In the genomic region with DNA sequence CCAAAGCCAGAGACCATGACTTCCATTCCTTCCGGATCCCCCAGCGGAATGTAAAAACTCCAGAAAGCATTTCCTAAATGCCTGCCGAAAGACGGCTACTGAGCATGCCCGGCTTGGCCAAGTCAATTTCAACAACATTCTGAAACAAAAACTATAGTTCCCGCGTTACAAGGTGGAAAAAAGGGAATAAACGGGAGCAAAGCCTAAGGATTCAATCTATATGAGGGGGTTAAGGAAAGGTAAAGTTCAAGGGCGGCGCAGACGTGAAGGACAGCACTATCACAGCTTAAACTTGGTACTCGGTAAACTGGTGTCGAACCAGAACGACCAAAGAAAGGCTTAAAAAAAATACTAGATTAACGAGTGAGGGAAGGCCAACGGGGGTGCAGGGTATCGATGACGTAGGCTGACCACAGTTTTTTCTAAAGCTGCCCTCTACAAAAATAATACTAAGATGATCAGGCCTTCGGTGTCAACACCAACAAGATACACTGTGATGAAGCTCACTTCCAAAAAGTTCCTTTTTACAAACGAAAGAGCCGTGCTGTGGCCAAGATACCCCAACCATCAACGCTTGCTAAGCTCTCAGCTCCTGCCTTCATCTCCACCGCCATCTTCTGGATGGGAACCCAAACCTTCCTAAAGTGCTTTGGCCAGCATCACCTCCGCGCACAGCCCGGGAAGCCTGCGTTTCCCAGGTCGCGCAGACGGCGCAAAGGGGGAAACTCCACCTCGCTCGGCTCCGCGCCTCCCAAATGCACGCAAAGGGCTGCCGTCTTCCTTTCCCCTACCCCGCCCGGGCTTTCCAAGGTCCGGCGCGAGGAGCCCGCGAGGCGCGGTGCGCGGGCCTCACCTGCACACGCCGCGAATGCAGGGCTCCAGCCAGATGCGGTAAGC, we compare ENCODE assay signal across 1 cellular context.
TF ChIP-seq lines count a peak whose summit lies in the region.

No MANE protein-coding gene starts in this region.

TF ChIP-seq in GM12878, 131 proteins besides CTCF, POLR2A, EP300 and RAD21 (continued from another document and continues in another):
- TF ChIP-seq ZNF592 (IDR thresholded peaks at IDR 0.05) (no peak), SKIL (IDR thresholded peaks at IDR 0.05; ENCODE audit: low read depth, poor library complexity, severe bottlenecking) (peak; percentile 70), E2F4 (IDR thresholded peaks at IDR 0.05; ENCODE audit: low read depth, low read length) (no peak), IRF3 (IDR thresholded peaks at IDR 0.05) (no peak), ATF2 (IDR thresholded peaks at IDR 0.05; ENCODE audit: low read length) (peak; percentile 58), DPF2 (IDR thresholded peaks at IDR 0.05) (no peak), POU2F2 (IDR thresholded peaks at IDR 0.05; ENCODE audit: borderline replicate concordance, low read depth, low read length) (peak; percentile 59; the same call in 2 of the 3 replicates), CBFB (IDR thresholded peaks at IDR 0.05; ENCODE audit: low read depth) (peak; percentile 64; the same call in 1 of the 2 replicates), POLR2AphosphoS5 (IDR thresholded peaks at IDR 0.05; ENCODE audit: low read length) (peak; percentile 91), ZNF274 (IDR thresholded peaks at IDR 0.05; ENCODE audit: insufficient read depth, insufficient read length) (no peak), REST (IDR thresholded peaks at IDR 0.05; ENCODE audit: low read depth, low read length) (no peak), TBL1XR1 (IDR thresholded peaks at IDR 0.05; ENCODE audit: low read depth, low read length) (peak; percentile 62; the same call in 1 of the 2 replicates), GATAD2B (conservative IDR thresholded peaks at IDR 0.05; ENCODE audit: low read depth) (no peak), CREB1 (IDR thresholded peaks at IDR 0.05; ENCODE audit: low read depth) (peak; percentile 91), BMI1 (IDR thresholded peaks at IDR 0.05; ENCODE audit: borderline replicate concordance) (no peak), STAT3 (IDR thresholded peaks at IDR 0.05; ENCODE audit: low read depth, low read length) (no peak), SUPT20H (IDR thresholded peaks at IDR 0.05; ENCODE audit: borderline replicate concordance, control insufficient read depth, low read depth, low read length) (no peak), KDM1A (IDR thresholded peaks at IDR 0.05; ENCODE audit: borderline replicate concordance) (no peak), ESRRA (IDR thresholded peaks at IDR 0.05; ENCODE audit: low read length) (0 out of 2 replicates have a peak, but pooled peaks have one; percentile 41), TAF1 (IDR thresholded peaks at IDR 0.05; ENCODE audit: borderline replicate concordance, low read depth, low read length) (peak; percentile 74), FOS (IDR thresholded peaks at IDR 0.05; ENCODE audit: borderline replicate concordance, extremely low read depth, insufficient read length) (no peak), ZNF384 (IDR thresholded peaks at IDR 0.05; ENCODE audit: borderline replicate concordance, low read depth, low read length) (peak; percentile 97), RBBP5 (conservative IDR thresholded peaks at IDR 0.05) (no peak), NBN (IDR thresholded peaks at IDR 0.05) (peak; percentile 85), JUND (IDR thresholded peaks at IDR 0.05; ENCODE audit: low read depth, low read length) (0 out of 2 replicates have a peak, but pooled peaks have one; percentile 18), ZZZ3 (IDR thresholded peaks at IDR 0.05; ENCODE audit: control insufficient read depth, insufficient read length, low read depth) (no peak), KAT2A (conservative IDR thresholded peaks at IDR 0.05; ENCODE audit: control insufficient read depth, low read depth, low read length) (no peak), IKZF2 (IDR thresholded peaks at IDR 0.05) (no peak; a peak in 1 of 4 replicates), HDAC6 (IDR thresholded peaks at IDR 0.05; ENCODE audit: unreplicated experiment) (peak; percentile 63), NR2F1 (conservative IDR thresholded peaks at IDR 0.05) (no peak; the same call in 1 of the 2 replicates)
- TF ChIP-seq, protein P1, sequence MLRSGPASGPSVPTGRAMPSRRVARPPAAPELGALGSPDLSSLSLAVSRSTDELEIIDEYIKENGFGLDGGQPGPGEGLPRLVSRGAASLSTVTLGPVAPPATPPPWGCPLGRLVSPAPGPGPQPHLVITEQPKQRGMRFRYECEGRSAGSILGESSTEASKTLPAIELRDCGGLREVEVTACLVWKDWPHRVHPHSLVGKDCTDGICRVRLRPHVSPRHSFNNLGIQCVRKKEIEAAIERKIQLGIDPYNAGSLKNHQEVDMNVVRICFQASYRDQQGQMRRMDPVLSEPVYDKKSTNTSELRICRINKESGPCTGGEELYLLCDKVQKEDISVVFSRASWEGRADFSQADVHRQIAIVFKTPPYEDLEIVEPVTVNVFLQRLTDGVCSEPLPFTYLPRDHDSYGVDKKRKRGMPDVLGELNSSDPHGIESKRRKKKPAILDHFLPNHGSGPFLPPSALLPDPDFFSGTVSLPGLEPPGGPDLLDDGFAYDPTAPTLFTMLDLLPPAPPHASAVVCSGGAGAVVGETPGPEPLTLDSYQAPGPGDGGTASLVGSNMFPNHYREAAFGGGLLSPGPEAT (IDR thresholded peaks at IDR 0.05; ENCODE audit: low read depth): peak; percentile 55; the same call in 1 of the 2 replicates
- TF ChIP-seq, protein P2, sequence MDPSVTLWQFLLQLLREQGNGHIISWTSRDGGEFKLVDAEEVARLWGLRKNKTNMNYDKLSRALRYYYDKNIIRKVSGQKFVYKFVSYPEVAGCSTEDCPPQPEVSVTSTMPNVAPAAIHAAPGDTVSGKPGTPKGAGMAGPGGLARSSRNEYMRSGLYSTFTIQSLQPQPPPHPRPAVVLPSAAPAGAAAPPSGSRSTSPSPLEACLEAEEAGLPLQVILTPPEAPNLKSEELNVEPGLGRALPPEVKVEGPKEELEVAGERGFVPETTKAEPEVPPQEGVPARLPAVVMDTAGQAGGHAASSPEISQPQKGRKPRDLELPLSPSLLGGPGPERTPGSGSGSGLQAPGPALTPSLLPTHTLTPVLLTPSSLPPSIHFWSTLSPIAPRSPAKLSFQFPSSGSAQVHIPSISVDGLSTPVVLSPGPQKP (IDR thresholded peaks at IDR 0.05; ENCODE audit: low read depth, low read length): 0 out of 2 replicates have a peak, but pooled peaks have one; percentile 13
- TF ChIP-seq, protein P3, sequence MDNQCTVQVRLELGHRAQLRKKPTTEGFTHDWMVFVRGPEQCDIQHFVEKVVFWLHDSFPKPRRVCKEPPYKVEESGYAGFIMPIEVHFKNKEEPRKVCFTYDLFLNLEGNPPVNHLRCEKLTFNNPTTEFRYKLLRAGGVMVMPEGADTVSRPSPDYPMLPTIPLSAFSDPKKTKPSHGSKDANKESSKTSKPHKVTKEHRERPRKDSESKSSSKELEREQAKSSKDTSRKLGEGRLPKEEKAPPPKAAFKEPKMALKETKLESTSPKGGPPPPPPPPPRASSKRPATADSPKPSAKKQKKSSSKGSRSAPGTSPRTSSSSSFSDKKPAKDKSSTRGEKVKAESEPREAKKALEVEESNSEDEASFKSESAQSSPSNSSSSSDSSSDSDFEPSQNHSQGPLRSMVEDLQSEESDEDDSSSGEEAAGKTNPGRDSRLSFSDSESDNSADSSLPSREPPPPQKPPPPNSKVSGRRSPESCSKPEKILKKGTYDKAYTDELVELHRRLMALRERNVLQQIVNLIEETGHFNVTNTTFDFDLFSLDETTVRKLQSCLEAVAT (IDR thresholded peaks at IDR 0.05): peak; percentile 80
- TF ChIP-seq, protein P4, sequence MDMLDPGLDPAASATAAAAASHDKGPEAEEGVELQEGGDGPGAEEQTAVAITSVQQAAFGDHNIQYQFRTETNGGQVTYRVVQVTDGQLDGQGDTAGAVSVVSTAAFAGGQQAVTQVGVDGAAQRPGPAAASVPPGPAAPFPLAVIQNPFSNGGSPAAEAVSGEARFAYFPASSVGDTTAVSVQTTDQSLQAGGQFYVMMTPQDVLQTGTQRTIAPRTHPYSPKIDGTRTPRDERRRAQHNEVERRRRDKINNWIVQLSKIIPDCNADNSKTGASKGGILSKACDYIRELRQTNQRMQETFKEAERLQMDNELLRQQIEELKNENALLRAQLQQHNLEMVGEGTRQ (IDR thresholded peaks at IDR 0.05; ENCODE audit: borderline replicate concordance, low read depth, low read length): no peak
